Comparison of ENCODE assay signal across 9 cellular contexts in genomic region chr1:53470155-53470554, GRCh38. TPM values are rescaled to one million over a fixed set of nuclear protein-coding genes. Genes with fewer than 3 reads are reported as not detected.
DNase-seq lines count a peak whose midpoint lies in the region; ATAC-seq, FAIRE-seq and TF ChIP-seq lines count a peak whose summit lies in the region.
"Had no signal": no experiment of that assay in that cellular context is flagged by ENCODE, and none has a peak within 500 bp of the region (broad histone marks: within the 10 kb centered on the region; RNA-seq: fewer than 3 reads in every experiment).

No MANE protein-coding gene starts in this region.

- intact Hi-C loops in activated CD4-positive, alpha-beta T cell treated with anti-CD3 and anti-CD28 coated beads for 36 hours (cut with DNase I, micrococcal nuclease): no loop called here
- intact Hi-C loops in uterus (cut with DNase I; ENCODE audit: low total_unique reads): no loop called here

- no peak overlapping the region for H4K5ac ChIP-seq in H1 (ENCODE audit: insufficient read length, low read depth, low read length)

- H4K20me1 ChIP-seq in H1 (replicated peaks in 1 of 2; ENCODE audit: control insufficient read depth in 1 of 2, insufficient read depth in 2 of 2, low read length in 2 of 2): no peaks in the 10 kb centered on the region

- POLR2A ChIA-PET in activated CD4-positive, alpha-beta T cell treated with anti-CD3 and anti-CD28 coated beads for 36 hours (lab: Charles Lee): no interaction called here
- POLR2A ChIA-PET in H1 (lab: Charles Lee; ENCODE audit: partially characterized antibody): no interaction called here

- no peak overlapping the region for H3K14ac ChIP-seq in H1 (ENCODE audit: insufficient read length)

- no peak overlapping the region for H2BK120ac ChIP-seq in H1 (replicated peaks; ENCODE audit: low read depth, low read length)

- DNase-seq in activated CD4-positive, alpha-beta T cell treated with anti-CD3 and anti-CD28 coated beads for 36 hours: peak; percentile 17
- no peak for DNase-seq in activated CD4-positive, alpha-beta T cell treated with anti-CD3 and anti-CD28 coated beads, Interleukin-2, amount 50 U/mL, for 48 hours
- DNase-seq in H1 (ENCODE audit: low read depth in 1 of 2, low spot score in 2 of 2) (peak; percentile 84 to 99), lung (ENCODE audit: low spot score) (peak; percentile 57), uterus (peak; percentile 56 to 77), T-helper 17 cell (no peak), A172 (ENCODE audit: low spot score) (no peak)
- DNase-seq in T-helper 2 cell treated with Interferon-gamma antibody and Interleukin-4, amounts not matched to agents 5 μg/mL and 100 μg/mL, for 36 hours (ENCODE audit: low spot score): no peak

- peak; percentile 36 for FAIRE-seq in H1 (lab: Jason Lieb, UNC)

- H4K8ac ChIP-seq in H1 (ENCODE audit: extremely low read depth, insufficient read depth, low read length): peak overlapping the region; percentile 26

- no peaks in the 10 kb centered on the region for H3K36me3 ChIP-seq in H1 (ENCODE audit: control insufficient read depth in 2 of 4, insufficient read depth in 4 of 4, low read length in 3 of 4)
- H3K36me3 ChIP-seq in lung (ENCODE audit: control insufficient read depth in 2 of 2, insufficient read depth in 2 of 2, low read length in 2 of 2): no peaks in the 10 kb centered on the region
- no peaks in the 10 kb centered on the region for H3K36me3 ChIP-seq in uterus
- H3K36me3 ChIP-seq: neutrophil had no signal

- TF ChIP-seq RAD21 in H1 (IDR thresholded peaks at IDR 0.05 in 1 of 2, conservative IDR thresholded peaks at IDR 0.05 in 1 of 2; ENCODE audit: low read depth in 2 of 2, low read length in 2 of 2): peak; percentile 55 to 75

- no peaks in the 10 kb centered on the region for H3K27me3 Mint-ChIP-seq in activated CD4-positive, alpha-beta T cell treated with anti-CD3 and anti-CD28 coated beads for 36 hours
- peaks cover 4% of the 10 kb centered on the region for H3K27me3 Mint-ChIP-seq in T-helper 17 cell
- H3K27me3 Mint-ChIP-seq in T-helper 2 cell treated with Interferon-gamma antibody and Interleukin-4, amounts not matched to agents 5 μg/mL and 100 μg/mL, for 36 hours (ENCODE audit: low read depth): no peaks in the 10 kb centered on the region

- H2BK20ac ChIP-seq in H1 (ENCODE audit: low read length): peak overlapping the region; percentile 96; the same call in 1 of the 2 replicates

- H3K4me1 Mint-ChIP-seq in activated CD4-positive, alpha-beta T cell treated with anti-CD3 and anti-CD28 coated beads for 36 hours: no peaks in the 10 kb centered on the region
- peaks cover 5% of the 10 kb centered on the region for H3K4me1 Mint-ChIP-seq in T-helper 17 cell
- no peaks in the 10 kb centered on the region for H3K4me1 Mint-ChIP-seq in T-helper 2 cell treated with Interferon-gamma antibody and Interleukin-4, amounts not matched to agents 5 μg/mL and 100 μg/mL, for 36 hours (ENCODE audit: low read depth)

- H3K4me2 ChIP-seq in H1 (ENCODE audit: insufficient read depth in 1 of 2, low read depth in 2 of 2, low read length in 2 of 2): peak overlapping the region in 1 of 2 experiments; percentile 21; a peak in 2 of 4 replicates

- no peaks in the 10 kb centered on the region for H3K79me2 ChIP-seq in H1 (ENCODE audit: control insufficient read depth in 1 of 2, insufficient read depth in 2 of 2, low read length in 2 of 2)

- H4K91ac ChIP-seq in H1 (replicated peaks; ENCODE audit: insufficient read length, low read length): peak overlapping the region; percentile 75

- H3K9me3 ChIP-seq in H1 (ENCODE audit: insufficient read depth in 2 of 2, low read depth in 1 of 2, low read length in 1 of 2): 0 out of 4 replicates have a peak, but pooled peaks cover 0 to 3% of the 10 kb centered on the region in 2 experiments
- no peaks in the 10 kb centered on the region for H3K9me3 ChIP-seq in lung (ENCODE audit: control insufficient read depth in 2 of 2, insufficient read depth in 1 of 2, low read length in 1 of 2)
- no peaks in the 10 kb centered on the region for H3K9me3 ChIP-seq in uterus
- no peaks in the 10 kb centered on the region for H3K9me3 ChIP-seq in T-helper 17 cell (ENCODE audit: control insufficient read depth, low read length, poor library complexity, severe bottlenecking)
- H3K9me3 ChIP-seq: neutrophil had no signal

- peak overlapping the region; percentile 76 for H3K18ac ChIP-seq in H1 (ENCODE audit: extremely low read depth, low read length)

- H3K56ac ChIP-seq in H1 (replicated peaks; ENCODE audit: insufficient read length, low read depth, low read length): no peak overlapping the region

- H3K36me3 Mint-ChIP-seq in activated CD4-positive, alpha-beta T cell treated with anti-CD3 and anti-CD28 coated beads for 36 hours (ENCODE audit: low read depth): no peaks in the 10 kb centered on the region
- peaks cover 2% of the 10 kb centered on the region for H3K36me3 Mint-ChIP-seq in T-helper 17 cell (ENCODE audit: low read depth)
- no peaks in the 10 kb centered on the region for H3K36me3 Mint-ChIP-seq in T-helper 2 cell treated with Interferon-gamma antibody and Interleukin-4, amounts not matched to agents 5 μg/mL and 100 μg/mL, for 36 hours (ENCODE audit: low read depth)

- TF ChIP-seq POLR2A in H1 (IDR thresholded peaks at IDR 0.05; ENCODE audit: control extremely low read depth in 1 of 2, low read depth in 2 of 2, low read length in 2 of 2): no peak
- no peak for TF ChIP-seq POLR2A in uterus (IDR thresholded peaks at IDR 0.05)

- peak in 1 of 2 experiments; percentile 80; a peak in 2 of 3 replicates for TF ChIP-seq EP300 in H1 (IDR thresholded peaks at IDR 0.05; ENCODE audit: borderline replicate concordance in 1 of 2, low read depth in 2 of 2, low read length in 2 of 2)

- peaks cover 0 to 6% (median 2%) of the 10 kb centered on the region in 4 experiments; a peak in 3 of 7 replicates for H3K27me3 ChIP-seq in H1 (replicated peaks in 1 of 4; ENCODE audit: control insufficient read depth in 3 of 4, extremely low read depth in 1 of 4, insufficient read depth in 3 of 4, low read length in 3 of 4)
- no peaks in the 10 kb centered on the region for H3K27me3 ChIP-seq in lung (ENCODE audit: control insufficient read depth, insufficient read depth)
- H3K27me3 ChIP-seq in uterus: no peaks in the 10 kb centered on the region
- H3K27me3 ChIP-seq: neutrophil had no signal

- TF ChIP-seq CTCF in H1 (IDR thresholded peaks at IDR 0.05; ENCODE audit: control extremely low read depth in 1 of 3, insufficient read depth in 1 of 3, low read depth in 1 of 3, low read length in 3 of 3) (peak; percentile 98 to 99 (median 99)), lung (IDR thresholded peaks at IDR 0.05; ENCODE audit: control extremely low read depth, extremely low read depth) (no peak), uterus (IDR thresholded peaks at IDR 0.05) (peak; percentile 36 to 70 (median 54))

- CTCF ChIA-PET in activated CD4-positive, alpha-beta T cell treated with anti-CD3 and anti-CD28 coated beads for 36 hours (lab: Charles Lee): no interaction called here
- CTCF ChIA-PET in H1 (lab: Charles Lee; ENCODE audit: partially characterized antibody): interaction anchor here (0.7 to 16.5 kb wide), 19 partner anchors 14 to 195 kb away, joined by 3 to 248 read pairs (median 4); partner anchors contain the start of gene DMRTB1

- no peak overlapping the region for H3K4me3 Mint-ChIP-seq in activated CD4-positive, alpha-beta T cell treated with anti-CD3 and anti-CD28 coated beads for 36 hours
- no peak overlapping the region for H3K4me3 Mint-ChIP-seq in T-helper 17 cell
- H3K4me3 Mint-ChIP-seq in T-helper 2 cell treated with Interferon-gamma antibody and Interleukin-4, amounts not matched to agents 5 μg/mL and 100 μg/mL, for 36 hours: no peak overlapping the region

- H3K4ac ChIP-seq in H1 (replicated peaks; ENCODE audit: insufficient read length, low read depth, low read length): no peak overlapping the region

- H2BK15ac ChIP-seq in H1 (ENCODE audit: low read length): no peak overlapping the region; the same call in 1 of the 2 replicates

- H2BK5ac ChIP-seq in H1 (ENCODE audit: low read depth, low read length): peak overlapping the region; percentile 66; the same call in 1 of the 2 replicates

- no peak overlapping the region for H3K27ac Mint-ChIP-seq in activated CD4-positive, alpha-beta T cell treated with anti-CD3 and anti-CD28 coated beads for 36 hours
- H3K27ac Mint-ChIP-seq in T-helper 17 cell: no peak overlapping the region
- no peak overlapping the region for H3K27ac Mint-ChIP-seq in T-helper 2 cell treated with Interferon-gamma antibody and Interleukin-4, amounts not matched to agents 5 μg/mL and 100 μg/mL, for 36 hours

- H3K23ac ChIP-seq in H1 (ENCODE audit: insufficient read length): no peak overlapping the region

- no peaks in the 10 kb centered on the region for H3K79me1 ChIP-seq in H1 (ENCODE audit: low read depth, low read length)

- H3K4me3 ChIP-seq in H1 (ENCODE audit: extremely low read depth in 1 of 4, insufficient read depth in 2 of 4, low read depth in 3 of 4, low read length in 4 of 4): peak overlapping the region in 1 of 4 experiments; percentile 19; a peak in 2 of 8 replicates
- no peak overlapping the region for H3K4me3 ChIP-seq in lung
- no peak overlapping the region for H3K4me3 ChIP-seq in uterus

- no peaks in the 10 kb centered on the region for H3K9me3 Mint-ChIP-seq in activated CD4-positive, alpha-beta T cell treated with anti-CD3 and anti-CD28 coated beads for 36 hours (ENCODE audit: low read depth)
- no peaks in the 10 kb centered on the region for H3K9me3 Mint-ChIP-seq in T-helper 2 cell treated with Interferon-gamma antibody and Interleukin-4, amounts not matched to agents 5 μg/mL and 100 μg/mL, for 36 hours

- H3K4me1 ChIP-seq in H1 (replicated peaks in 1 of 4; ENCODE audit: control insufficient read depth in 3 of 4, insufficient read depth in 4 of 4, low read length in 3 of 4): peaks cover 0 to 7% (median 4%) of the 10 kb centered on the region in 4 experiments; a peak in 5 of 7 replicates
- no peaks in the 10 kb centered on the region for H3K4me1 ChIP-seq in lung (ENCODE audit: control insufficient read depth in 2 of 2, insufficient read depth in 2 of 2, low read length in 2 of 2)
- peaks cover 0 to 3% of the 10 kb centered on the region in 2 donors for H3K4me1 ChIP-seq in uterus

- H2AFZ ChIP-seq in H1 (ENCODE audit: low read length): peak overlapping the region; percentile 76; the same call in 1 of the 2 replicates

- H3K23me2 ChIP-seq in H1 (ENCODE audit: low read depth, low read length): no peaks in the 10 kb centered on the region

- H2BK12ac ChIP-seq in H1 (ENCODE audit: low read depth, low read length): peak overlapping the region; percentile 75; the same call in 1 of the 2 replicates

- 1% methylated on average over 21 of the region's 28 CpGs; no CpG with 5 or more reads in 1 of the 2 experiments for WGBS in H1 (ENCODE audit: extremely low coverage in 1 of 2, insufficient coverage in 1 of 2, insufficient read length in 1 of 2, insufficient replicate concordance in 2 of 2, low coverage in 1 of 2, low lambda C conversion rate in 2 of 2, missing lambda C conversion rate in 1 of 2), 2 experiments
- WGBS in lung, 2 donors: 27 to 32% methylated on average over 28 of the region's 28 CpGs

- H3K27ac ChIP-seq in H1 (ENCODE audit: low read depth, low read length): no peak overlapping the region
- H3K27ac ChIP-seq in lung (ENCODE audit: low read depth in 1 of 2, low read length in 1 of 2): no peak overlapping the region
- no peak overlapping the region for H3K27ac ChIP-seq in uterus
- H3K27ac ChIP-seq: neutrophil had no signal

- ATAC-seq in activated CD4-positive, alpha-beta T cell treated with anti-CD3 and anti-CD28 coated beads for 36 hours: no peak
- ATAC-seq in lung (ENCODE audit: insufficient read depth, low FRiP score) (peak; percentile 71), T-helper 17 cell (no peak)

- no peak overlapping the region for H3K9ac ChIP-seq in H1 (replicated peaks in 1 of 4; ENCODE audit: extremely low read depth in 1 of 4, low read depth in 3 of 4, low read length in 3 of 4)

- no peak overlapping the region for H2AK5ac ChIP-seq in H1 (ENCODE audit: low read depth, low read length)

RNA-seq across cellular contexts. Expression of gene DMRTB1, which starts 11.0 kb away (rescaled TPM):
- under 1 TPM; 0.23 to 0.25 TPM for total RNA-seq in activated CD4-positive, alpha-beta T cell treated with anti-CD3 and anti-CD28 coated beads for 36 hours
- total RNA-seq in H1 (2021; fragmentation: NEBNext Ultra II Directional; extraction: Animal tissue kit (Norgen Biotek cat#: 25700)): 0.17 and 0.35 TPM in 2 replicates
- polyA plus RNA-seq in H1 (2011; rRNA removed) (0.06 and 0.22 TPM in 2 replicates), lung (not detected)
- polyA plus RNA-seq in H1 (2011; cell fraction: cytosol; rRNA removed): 0.14 TPM
- polyA plus RNA-seq in H1 (2011; cell fraction: nucleus; rRNA removed): not detected
- polyA plus RNA-seq in H1 (2012, experiment 1 of 2): 0.11 to 0.15 TPM in 2 of 4 replicates, not detected in the others
- not detected for polyA plus RNA-seq in H1 (2012, experiment 2 of 2)
- polyA plus RNA-seq in H1 (2013, experiment 1 of 2): 0.49 TPM
- polyA plus RNA-seq in H1 (2013, experiment 2 of 2): 0.40 TPM
- not detected in 2 replicates for polyA minus RNA-seq in H1 (2011; rRNA and poly(A)+ RNA removed)
- polyA minus RNA-seq in H1 (2011; cell fraction: cytosol; rRNA and poly(A)+ RNA removed): not detected
- not detected for polyA minus RNA-seq in H1 (2011; cell fraction: nucleus; rRNA and poly(A)+ RNA removed)
- total RNA-seq in lung (not detected), uterus (not detected), T-helper 17 cell (not detected)
- not detected in 2 replicates for total RNA-seq in A172 (2014; rRNA removed; shearing (Covaris generic))

Comparison
In these comparisons a context has a peak if more than half of its experiments do, and no peak if none do; other contexts are left out.
1. DNase-seq: peak in activated CD4-positive, alpha-beta T cell treated with anti-CD3 and anti-CD28 coated beads for 36 hours (single experiment), H1 (2 of 2), lung (single experiment) and uterus (2 of 2); none in activated CD4-positive, alpha-beta T cell treated with anti-CD3 and anti-CD28 coated beads, Interleukin-2, amount 50 U/mL, for 48 hours (0 of 2), T-helper 17 cell (0 of 3), A172 (single experiment) and T-helper 2 cell treated with Interferon-gamma antibody and Interleukin-4, amounts not matched to agents 5 μg/mL and 100 μg/mL, for 36 hours (single experiment).